In the genomic region with DNA sequence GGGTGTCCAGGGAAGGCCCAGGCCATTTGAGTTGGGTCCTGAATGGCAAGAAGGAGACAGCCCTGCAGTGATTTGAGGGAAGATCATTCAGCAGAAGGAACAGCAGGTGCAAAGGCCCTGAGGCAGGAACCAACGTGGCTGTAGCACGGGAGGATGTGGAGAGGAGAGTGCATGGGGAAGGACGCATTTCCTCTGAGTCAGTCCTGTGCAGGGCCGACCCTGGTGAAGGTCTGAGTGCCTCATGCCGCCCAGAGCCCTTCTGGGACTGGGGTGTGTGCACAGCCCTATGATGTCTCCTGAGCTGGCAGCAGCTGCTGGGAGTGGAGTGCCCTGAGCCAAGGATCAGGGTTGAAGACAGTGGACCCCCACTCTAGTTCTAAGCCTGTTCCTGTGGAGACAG, we compare ENCODE assay signal across 30 cellular contexts. TPM values are rescaled to one million over a fixed set of nuclear protein-coding genes. Genes with fewer than 3 reads are reported as not detected.
DNase-seq lines count a peak whose midpoint lies in the region; ATAC-seq and TF ChIP-seq lines count a peak whose summit lies in the region.
"Had no signal": no experiment of that assay in that cellular context is flagged by ENCODE, and none has a peak within 500 bp of the region (broad histone marks: within the 10 kb centered on the region; RNA-seq: fewer than 3 reads in every experiment).

No MANE protein-coding gene starts in this region.

- 59 to 67% methylated on average over 4 to 5 of the region's 5 CpGs for WGBS in upper lobe of left lung, 2 donors

- H2AFZ ChIP-seq in neural progenitor cell (replicated peaks), result peak overlapping the region; percentile 97

- H3K36me3 Mint-ChIP-seq in neural progenitor cell, result no peaks in the 10 kb centered on the region
- H3K36me3 Mint-ChIP-seq: activated naive CD8-positive, alpha-beta T cell treated with anti-CD3 and anti-CD28 coated beads, Interleukin-2, amount 10 ng/mL, durations not matched to agents 7 days and 5 days had no signal

- peak overlapping the region; percentile 66; the same call in 1 of the 2 replicates for H3K27ac ChIP-seq in BLaER1
- H3K27ac ChIP-seq in neural progenitor cell, result no peak overlapping the region
- no peak overlapping the region for H3K27ac ChIP-seq in upper lobe of left lung
- H3K27ac ChIP-seq: body of pancreas, neutrophil had no signal

- H3K4me1 ChIP-seq in BLaER1 (peaks cover 35% of the 10 kb centered on the region), neural progenitor cell (peaks cover 20% of the 10 kb centered on the region), upper lobe of left lung (no peaks in the 10 kb centered on the region)
- H3K4me1 ChIP-seq: body of pancreas, prostate gland had no signal

- H3F3A ChIP-seq in neural progenitor cell (ENCODE audit: low read depth), result peaks cover 21% of the 10 kb centered on the region

- H3K9me3 Mint-ChIP-seq in neural progenitor cell, result no peaks in the 10 kb centered on the region
- H3K9me3 Mint-ChIP-seq: activated naive CD8-positive, alpha-beta T cell treated with anti-CD3 and anti-CD28 coated beads, Interleukin-2, amount 10 ng/mL, durations not matched to agents 7 days and 5 days; effector memory CD8-positive, alpha-beta T cell; stimulated activated naive CD8-positive, alpha-beta T cell treated with anti-CD3 and anti-CD28 coated beads, Interleukin-15, Interleukin-2, amounts not matched to agents 100 ng/mL and 50 ng/mL, for 24 hours; T-helper 1 cell treated with Interleukin-12 subunit alpha and Interleukin-12 subunit beta and Interleukin-4 antibody, amounts not matched to agents 30 μg/mL and 1 μg/mL, for 36 hours had no signal

- H3K4me3 Mint-ChIP-seq in neural progenitor cell, result no peak overlapping the region
- H3K4me3 Mint-ChIP-seq: activated naive CD8-positive, alpha-beta T cell treated with anti-CD3 and anti-CD28 coated beads, Interleukin-2, amount 10 ng/mL, durations not matched to agents 7 days and 5 days; effector memory CD8-positive, alpha-beta T cell; stimulated activated naive CD8-positive, alpha-beta T cell treated with anti-CD3 and anti-CD28 coated beads, Interleukin-15, Interleukin-2, amounts not matched to agents 100 ng/mL and 50 ng/mL, for 24 hours; T-helper 1 cell treated with Interleukin-12 subunit alpha and Interleukin-12 subunit beta and Interleukin-4 antibody, amounts not matched to agents 30 μg/mL and 1 μg/mL, for 36 hours had no signal

- H4K20me1 ChIP-seq in BLaER1, result no peaks in the 10 kb centered on the region
- no peaks in the 10 kb centered on the region for H4K20me1 ChIP-seq in neural progenitor cell (ENCODE audit: low read depth)

- H3K9ac ChIP-seq in BLaER1, result no peak overlapping the region
- no peak overlapping the region for H3K9ac ChIP-seq in neural progenitor cell

- H3K4me3 ChIP-seq in BLaER1 (no peak overlapping the region), neural progenitor cell (no peak overlapping the region), upper lobe of left lung (no peak overlapping the region)
- H3K4me3 ChIP-seq: body of pancreas, prostate gland had no signal

- H3K36me3 ChIP-seq in BLaER1 (no peaks in the 10 kb centered on the region), neural progenitor cell (no peaks in the 10 kb centered on the region), upper lobe of left lung (no peaks in the 10 kb centered on the region)
- H3K36me3 ChIP-seq: esophagus squamous epithelium, neutrophil, prostate gland had no signal

- H3K27me3 ChIP-seq in BLaER1 (no peaks in the 10 kb centered on the region), neural progenitor cell (no peaks in the 10 kb centered on the region), upper lobe of left lung (no peaks in the 10 kb centered on the region)
- H3K27me3 ChIP-seq: body of pancreas had no signal

- TF ChIP-seq POLR2A in upper lobe of left lung (IDR thresholded peaks at IDR 0.05), result no peak

- no peak for TF ChIP-seq CTCF in neural progenitor cell (IDR thresholded peaks at IDR 0.05)
- TF ChIP-seq CTCF in upper lobe of left lung (IDR thresholded peaks at IDR 0.05), result no peak

- ATAC-seq in upper lobe of left lung (ENCODE audit: low FRiP score in 2 of 2) (no peak), sciatic nerve (no peak)
- ATAC-seq: body of pancreas; effector memory CD8-positive, alpha-beta T cell; HCT116; left lobe of liver had no signal

- DNase-seq in HT1080 (ENCODE audit: low read depth) (peak; percentile 46), dermis blood vessel endothelial cell (peak; percentile 15), neural progenitor cell (ENCODE audit: low spot score) (no peak), cerebellar cortex (ENCODE audit: low spot score) (no peak), upper lobe of left lung (no peak), sciatic nerve (ENCODE audit: low spot score) (no peak), dedifferentiated amniotic fluid mesenchymal stem cell (ENCODE audit: extremely low spot score) (no peak)
- DNase-seq: activated CD4-positive, CD25-positive, alpha-beta regulatory T cell treated with anti-CD3 and anti-CD28 coated beads, Interleukin-2, amount 50 U/mL, for 72 hours; activated gamma-delta T cell; activated naive CD8-positive, alpha-beta T cell treated with anti-CD3 and anti-CD28 coated beads, Interleukin-2, amount 10 ng/mL, durations not matched to agents 7 days and 5 days; activated T-cell treated with anti-CD3 and anti-CD28 coated beads for 4 hours; body of pancreas; COR-L47; effector memory CD8-positive, alpha-beta T cell; esophagus squamous epithelium; KG1; mesenchymal stem cell; MM.1S; NCI-H2081; NCI-H226; NCI-H69; stimulated activated CD4-positive, alpha-beta T cell treated with anti-CD3 and anti-CD28 coated beads, Interleukin-15, amount 100 ng/mL, for 24 hours; trophoblast cell had no signal

- no peaks in the 10 kb centered on the region for H3K79me2 ChIP-seq in neural progenitor cell (ENCODE audit: low read depth)

- no peak for TF ChIP-seq EP300 in upper lobe of left lung (IDR thresholded peaks at IDR 0.05)

- H3K4me2 ChIP-seq in BLaER1 (peak overlapping the region; percentile 78; the same call in 1 of the 2 replicates), neural progenitor cell (no peak overlapping the region)

- H3K9me3 ChIP-seq in BLaER1 (no peaks in the 10 kb centered on the region), neural progenitor cell (ENCODE audit: low read depth) (no peaks in the 10 kb centered on the region), upper lobe of left lung (no peaks in the 10 kb centered on the region)
- H3K9me3 ChIP-seq: body of pancreas, esophagus squamous epithelium, neutrophil, prostate gland had no signal

- H3K27ac Mint-ChIP-seq in neural progenitor cell, result peak overlapping the region; percentile 20
- H3K27ac Mint-ChIP-seq: activated naive CD8-positive, alpha-beta T cell treated with anti-CD3 and anti-CD28 coated beads, Interleukin-2, amount 10 ng/mL, durations not matched to agents 7 days and 5 days; effector memory CD8-positive, alpha-beta T cell; stimulated activated naive CD8-positive, alpha-beta T cell treated with anti-CD3 and anti-CD28 coated beads, Interleukin-15, Interleukin-2, amounts not matched to agents 100 ng/mL and 50 ng/mL, for 24 hours; T-helper 1 cell treated with Interleukin-12 subunit alpha and Interleukin-12 subunit beta and Interleukin-4 antibody, amounts not matched to agents 30 μg/mL and 1 μg/mL, for 36 hours had no signal

- H3K4me1 Mint-ChIP-seq in neural progenitor cell, result peaks cover 36% of the 10 kb centered on the region

- intact Hi-C loops in sciatic nerve (cut with DNase I), result no loop called here

- H3K27me3 Mint-ChIP-seq in neural progenitor cell (ENCODE audit: insufficient read depth, low read depth), result peaks cover 6% of the 10 kb centered on the region

RNA-seq across cellular contexts. Expression of a gene that starts 17.9 kb away (rescaled TPM):
- total RNA-seq in HT1080 (2014; rRNA removed; shearing (Covaris generic)), result 0.72 and 1.2 TPM in 2 replicates
- polyA plus RNA-seq in HT1080 (2015; cell fraction: cytosol; rRNA removed), result 0.06 and 0.10 TPM in 2 replicates
- polyA plus RNA-seq in HT1080 (2015; cell fraction: nucleus; rRNA removed), result 0.69 and 0.88 TPM in 2 replicates
- 0.33 and 0.68 TPM in 2 replicates for total RNA-seq in dermis blood vessel endothelial cell
- 22.8 and 44.8 TPM in 2 replicates for total RNA-seq in neural progenitor cell (ENCODE audit: low replicate concordance)
- total RNA-seq in upper lobe of left lung, result 100 to 1,000 TPM in 1 of 6 donors, 10 to 100 TPM in 5; 10.1 to 101 (median 22.5) TPM
- 12.1 TPM for total RNA-seq in sciatic nerve

Comparison
In these comparisons a context has a peak if more than half of its experiments do, and no peak if none do; other contexts are left out.
1. DNase-seq: peak in HT1080 (single experiment) and dermis blood vessel endothelial cell (single experiment); none in neural progenitor cell (single experiment), cerebellar cortex (single experiment), upper lobe of left lung (0 of 2), sciatic nerve (single experiment) and dedifferentiated amniotic fluid mesenchymal stem cell (single experiment).